In genomic region chr14:92731622-92732021, GRCh38 we compare ENCODE assay signal across 9 cellular contexts.
"Had no signal": no experiment of that assay in that cellular context is flagged by ENCODE, and none has a peak within 500 bp of the region (broad histone marks: within the 10 kb centered on the region; RNA-seq: fewer than 3 reads in every experiment).

No MANE protein-coding gene starts in this region.

- H3K4me1 ChIP-seq: HAP-1 had no signal

- H3K9me3 Mint-ChIP-seq: GM23338, H9, HFFc6 had no signal

- DNase-seq: GM23248, GOT3, H7, H9, HCEC 1CT, HFFc6 had no signal

- H3K9ac ChIP-seq: GM23248 had no signal

- H3K4me2 ChIP-seq: GM23338 had no signal

- H3K27ac Mint-ChIP-seq: GM23338, H9, HFFc6 had no signal

- H3K36me3 ChIP-seq: HAP-1 had no signal

- H3K9me3 ChIP-seq: HAP-1 had no signal

- H3K4me3 Mint-ChIP-seq: GM23338, H9, HFFc6 had no signal

- ATAC-seq: GM23338, HCT116 had no signal

- H3K27ac ChIP-seq: GM23248 had no signal

- H3K4me3 ChIP-seq: GM23248, GM23338, HAP-1 had no signal
